33 cellular contexts compared by ENCODE assay signal in genomic region chr19:39208175-39208795, GRCh38. TPM values are rescaled to one million over a fixed set of nuclear protein-coding genes. Genes with fewer than 3 reads are reported as not detected.
"Had no signal": no experiment of that assay in that cellular context is flagged by ENCODE, and none has a peak within 500 bp of the region (broad histone marks: within the 10 kb centered on the region; RNA-seq: fewer than 3 reads in every experiment).

No MANE protein-coding gene starts in this region.

- ATAC-seq: activated CD8-positive, alpha-beta memory T cell treated with anti-CD3 and anti-CD28 coated beads, Interleukin-2, amount 10 ng/mL, durations not matched to agents 7 days and 5 days; activated CD8-positive, alpha-beta T cell treated with anti-CD3 and anti-CD28 coated beads, Interleukin-2, amount 10 ng/mL, durations not matched to agents 7 days and 5 days; activated naive CD4-positive, alpha-beta T cell treated with anti-CD3 and anti-CD28 coated beads, Interleukin-2, amount 50 U/mL, for 72 hours; gastrocnemius medialis; left cardiac atrium; natural killer cell; psoas muscle; stimulated activated memory B cell treated with anti-CD40 and anti-IgM and Interleukin-4, amounts not matched to agents 10 μg/mL and 1 μg/mL and 100 μg/mL, for 72 hours; stimulated activated naive CD8-positive, alpha-beta T cell treated with anti-CD3 and anti-CD28 coated beads, Interleukin-15, amount 100 ng/mL, for 72 hours had no signal

- H3K4me3 ChIP-seq: gastrocnemius medialis, ovary, psoas muscle, smooth muscle cell, upper lobe of left lung, vagina had no signal

- H3K9me3 ChIP-seq: gastrocnemius medialis, neutrophil, ovary, psoas muscle, upper lobe of left lung, vagina had no signal

- H3K27ac ChIP-seq: gastrocnemius medialis, neutrophil, ovary, psoas muscle, upper lobe of left lung, vagina had no signal

- FAIRE-seq: bronchial epithelial cell, colon had no signal

- H3K27me3 ChIP-seq: ovary had no signal

- H3K4me2 ChIP-seq: smooth muscle cell had no signal

- H3K4me1 ChIP-seq: gastrocnemius medialis, psoas muscle, vagina had no signal

- DNase-seq: activated B cell treated with CpG ODN at 0.5 μM for 24 hours; activated CD8-positive, alpha-beta memory T cell treated with anti-CD3 and anti-CD28 coated beads, Interleukin-2, amount 10 ng/mL, durations not matched to agents 7 days and 5 days; activated CD8-positive, alpha-beta T cell treated with anti-CD3 and anti-CD28 coated beads, Interleukin-2, amount 10 ng/mL, durations not matched to agents 7 days and 5 days; activated naive CD4-positive, alpha-beta T cell; activated T-cell treated with anti-CD3 and anti-CD28 coated beads, Interleukin-2, amount 50 U/mL, for 48 hours; effector memory CD4-positive, alpha-beta T cell; gastrocnemius medialis; glutamatergic neuron; islet precursor cell; left cardiac atrium; mammary epithelial cell; natural killer cell; ovary; psoas muscle; stimulated activated CD4-positive, alpha-beta T cell treated with anti-CD3 and anti-CD28 coated beads, Interleukin-1b, Interleukin-23, amount 100 ng/mL, for 48 hours; stimulated activated CD4-positive, alpha-beta T cell treated with anti-CD3 and anti-CD28 coated beads, Interleukin-4, amount 100 ng/mL, for 4 hours; stimulated activated CD8-positive, alpha-beta memory T cell treated with anti-CD3 and anti-CD28 coated beads, Interleukin-4, amount 100 ng/mL, for 48 hours; stimulated activated naive CD8-positive, alpha-beta T cell treated with anti-CD3 and anti-CD28 coated beads, Interleukin-15, amount 100 ng/mL, for 72 hours; substantia nigra; upper lobe of left lung had no signal

- H3K36me3 ChIP-seq: gastrocnemius medialis, neutrophil, ovary, upper lobe of left lung, vagina had no signal

RNA-seq across cellular contexts. Expression of gene SYCN, which starts 4.2 kb away (rescaled TPM):
- total RNA-seq: activated B cell treated with CpG ODN at 0.5 μM for 24 hours; activated CD8-positive, alpha-beta memory T cell treated with anti-CD3 and anti-CD28 coated beads, Interleukin-2, amount 10 ng/mL, durations not matched to agents 7 days and 5 days; activated CD8-positive, alpha-beta T cell treated with anti-CD3 and anti-CD28 coated beads, Interleukin-2, amount 10 ng/mL, durations not matched to agents 7 days and 5 days; activated naive CD4-positive, alpha-beta T cell treated with anti-CD3 and anti-CD28 coated beads, Interleukin-2, amount 50 U/mL, for 72 hours; activated T-helper 2 cell treated with anti-CD3 and anti-CD28 coated beads, Interferon-gamma antibody, Interleukin-2, Interleukin-4, amounts not matched to agents 10 μg/mL and 5 μg/mL and 100 μg/mL, durations not matched to agents 14 hours and 24 hours and 36 hours; bronchial epithelial cell; dermis microvascular lymphatic vessel endothelial cell; epithelial cell of proximal tubule; gastrocnemius medialis; left cardiac atrium; liver; mammary epithelial cell; natural killer cell; smooth muscle cell; T-helper 2 cell treated with Interferon-gamma antibody and Interleukin-4, amounts not matched to agents 100 ng/mL and 5 ng/mL, for 36 hours; vagina had no signal
- polyA plus RNA-seq: liver, mammary epithelial cell, ovary, psoas muscle, smooth muscle cell, thymus had no signal

RNA-seq across cellular contexts. Expression of gene NCCRP1, which starts 11.5 kb away (rescaled TPM):
- total RNA-seq: activated B cell treated with CpG ODN at 0.5 μM for 24 hours; activated CD8-positive, alpha-beta memory T cell treated with anti-CD3 and anti-CD28 coated beads, Interleukin-2, amount 10 ng/mL, durations not matched to agents 7 days and 5 days; activated CD8-positive, alpha-beta T cell treated with anti-CD3 and anti-CD28 coated beads, Interleukin-2, amount 10 ng/mL, durations not matched to agents 7 days and 5 days; activated naive CD4-positive, alpha-beta T cell treated with anti-CD3 and anti-CD28 coated beads, Interleukin-2, amount 50 U/mL, for 72 hours; activated T-helper 2 cell treated with anti-CD3 and anti-CD28 coated beads, Interferon-gamma antibody, Interleukin-2, Interleukin-4, amounts not matched to agents 10 μg/mL and 5 μg/mL and 100 μg/mL, durations not matched to agents 14 hours and 24 hours and 36 hours; dermis microvascular lymphatic vessel endothelial cell; gastrocnemius medialis; left cardiac atrium; liver; natural killer cell; T-helper 2 cell treated with Interferon-gamma antibody and Interleukin-4, amounts not matched to agents 100 ng/mL and 5 ng/mL, for 36 hours had no signal
- polyA plus RNA-seq: liver had no signal

RNA-seq across cellular contexts. Expression of gene IFNL3, which starts 36.5 kb away (rescaled TPM):
- total RNA-seq: activated B cell treated with CpG ODN at 0.5 μM for 24 hours; activated CD8-positive, alpha-beta T cell treated with anti-CD3 and anti-CD28 coated beads, Interleukin-2, amount 10 ng/mL, durations not matched to agents 7 days and 5 days; activated T-helper 2 cell treated with anti-CD3 and anti-CD28 coated beads, Interferon-gamma antibody, Interleukin-2, Interleukin-4, amounts not matched to agents 10 μg/mL and 5 μg/mL and 100 μg/mL, durations not matched to agents 14 hours and 24 hours and 36 hours; bronchial epithelial cell; dermis microvascular lymphatic vessel endothelial cell; epithelial cell of proximal tubule; gastrocnemius medialis; left cardiac atrium; liver; mammary epithelial cell; natural killer cell; ovary; psoas muscle; smooth muscle cell; T-helper 2 cell treated with Interferon-gamma antibody and Interleukin-4, amounts not matched to agents 100 ng/mL and 5 ng/mL, for 36 hours; upper lobe of left lung; vagina had no signal
- polyA plus RNA-seq: liver, mammary epithelial cell, ovary, psoas muscle had no signal

RNA-seq across cellular contexts. Expression of gene IFNL4, which starts 40.4 kb away (rescaled TPM):
- total RNA-seq: activated B cell treated with CpG ODN at 0.5 μM for 24 hours; activated CD8-positive, alpha-beta memory T cell treated with anti-CD3 and anti-CD28 coated beads, Interleukin-2, amount 10 ng/mL, durations not matched to agents 7 days and 5 days; activated CD8-positive, alpha-beta T cell treated with anti-CD3 and anti-CD28 coated beads, Interleukin-2, amount 10 ng/mL, durations not matched to agents 7 days and 5 days; activated naive CD4-positive, alpha-beta T cell treated with anti-CD3 and anti-CD28 coated beads, Interleukin-2, amount 50 U/mL, for 72 hours; activated T-helper 2 cell treated with anti-CD3 and anti-CD28 coated beads, Interferon-gamma antibody, Interleukin-2, Interleukin-4, amounts not matched to agents 10 μg/mL and 5 μg/mL and 100 μg/mL, durations not matched to agents 14 hours and 24 hours and 36 hours; bronchial epithelial cell; dermis microvascular lymphatic vessel endothelial cell; epithelial cell of proximal tubule; gastrocnemius medialis; left cardiac atrium; liver; mammary epithelial cell; natural killer cell; psoas muscle; smooth muscle cell; T-helper 2 cell treated with Interferon-gamma antibody and Interleukin-4, amounts not matched to agents 100 ng/mL and 5 ng/mL, for 36 hours; upper lobe of left lung; vagina had no signal
- polyA plus RNA-seq: liver, mammary epithelial cell, ovary, psoas muscle had no signal

RNA-seq across cellular contexts. Expression of gene IFNL2, which starts 59.9 kb away (rescaled TPM):
- total RNA-seq: activated B cell treated with CpG ODN at 0.5 μM for 24 hours; activated CD8-positive, alpha-beta memory T cell treated with anti-CD3 and anti-CD28 coated beads, Interleukin-2, amount 10 ng/mL, durations not matched to agents 7 days and 5 days; activated CD8-positive, alpha-beta T cell treated with anti-CD3 and anti-CD28 coated beads, Interleukin-2, amount 10 ng/mL, durations not matched to agents 7 days and 5 days; activated T-helper 2 cell treated with anti-CD3 and anti-CD28 coated beads, Interferon-gamma antibody, Interleukin-2, Interleukin-4, amounts not matched to agents 10 μg/mL and 5 μg/mL and 100 μg/mL, durations not matched to agents 14 hours and 24 hours and 36 hours; bronchial epithelial cell; dermis microvascular lymphatic vessel endothelial cell; epithelial cell of proximal tubule; gastrocnemius medialis; left cardiac atrium; liver; mammary epithelial cell; natural killer cell; ovary; psoas muscle; smooth muscle cell; T-helper 2 cell treated with Interferon-gamma antibody and Interleukin-4, amounts not matched to agents 100 ng/mL and 5 ng/mL, for 36 hours; upper lobe of left lung; vagina had no signal
- polyA plus RNA-seq: liver, mammary epithelial cell, ovary, psoas muscle, smooth muscle cell had no signal
